Comparison of ENCODE assay signal across 18 cellular contexts in the genomic region with DNA sequence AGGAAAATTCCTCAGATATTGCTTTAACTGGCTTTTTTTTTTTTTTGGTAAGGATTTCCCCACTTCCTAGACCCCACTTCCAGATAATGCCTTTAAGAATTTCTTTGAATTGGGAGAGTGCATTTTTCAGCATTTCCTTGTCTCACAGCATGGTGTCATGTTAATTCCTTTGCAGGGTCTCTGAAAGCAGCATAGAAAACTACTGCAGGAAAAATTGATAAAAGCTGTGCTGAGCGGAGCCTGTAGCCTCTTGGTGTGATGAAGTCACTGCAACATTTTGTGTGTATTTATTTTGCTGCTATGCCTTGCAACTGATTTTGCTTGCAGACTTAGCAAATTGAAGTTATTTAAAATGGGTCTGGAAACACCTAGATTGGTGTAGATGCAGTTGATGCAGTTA. TPM values are rescaled to one million over a fixed set of nuclear protein-coding genes. Genes with fewer than 3 reads are reported as not detected.
"Had no signal": no experiment of that assay in that cellular context is flagged by ENCODE, and none has a peak within 500 bp of the region (broad histone marks: within the 10 kb centered on the region; RNA-seq: fewer than 3 reads in every experiment).

No MANE protein-coding gene starts in this region.

- H3K36me3 ChIP-seq: adrenal gland, upper lobe of left lung had no signal

- H3K4me3 ChIP-seq: adrenal gland, lung, mucosa of descending colon, skin epidermis, upper lobe of left lung had no signal

- DNase-seq: activated CD4-positive, alpha-beta T cell treated with anti-CD3 and anti-CD28 coated beads, Interleukin-2, amount 50 U/mL, for 48 hours; activated CD8-positive, alpha-beta memory T cell treated with anti-CD3 and anti-CD28 coated beads, Interleukin-2, amount 10 ng/mL, durations not matched to agents 7 days and 5 days; activated effector memory CD4-positive, alpha-beta T cell treated with anti-CD3 and anti-CD28 coated beads, Interleukin-2, amount 50 U/mL, for 16 hours; activated T-cell treated with anti-CD3 and anti-CD28 coated beads, Interleukin-2, amount 50 U/mL, for 1 hour; adrenal gland; central memory CD4-positive, alpha-beta T cell; foreskin melanocyte; mucosa of descending colon; naive thymus-derived CD4-positive, alpha-beta T cell; right cardiac atrium; stimulated activated CD4-positive, alpha-beta T cell treated with anti-CD3 and anti-CD28 coated beads, Interleukin-4, amount 100 ng/mL, for 24 hours; stimulated activated naive CD4-positive, alpha-beta T cell; T-helper 1 cell; upper lobe of left lung had no signal

- ATAC-seq: activated CD8-positive, alpha-beta memory T cell treated with anti-CD3 and anti-CD28 coated beads, Interleukin-2, amount 10 ng/mL, durations not matched to agents 7 days and 5 days; mucosa of descending colon; naive thymus-derived CD4-positive, alpha-beta T cell; right cardiac atrium; SK-N-SH treated with all-trans-retinoic acid at 6 μM for 48 hours had no signal

- H3K27ac ChIP-seq: adrenal gland, epithelial cell of prostate, skin epidermis, upper lobe of left lung had no signal

- H3K27me3 ChIP-seq: adrenal gland, upper lobe of left lung had no signal

RNA-seq across cellular contexts. Expression of gene ANO4, which starts 2.7 kb away (rescaled TPM):
- total RNA-seq: activated CD8-positive, alpha-beta memory T cell treated with anti-CD3 and anti-CD28 coated beads, Interleukin-2, amount 10 ng/mL, durations not matched to agents 7 days and 5 days; naive thymus-derived CD4-positive, alpha-beta T cell had no signal
